1 cellular context compared by ENCODE assay signal in the genomic region with DNA sequence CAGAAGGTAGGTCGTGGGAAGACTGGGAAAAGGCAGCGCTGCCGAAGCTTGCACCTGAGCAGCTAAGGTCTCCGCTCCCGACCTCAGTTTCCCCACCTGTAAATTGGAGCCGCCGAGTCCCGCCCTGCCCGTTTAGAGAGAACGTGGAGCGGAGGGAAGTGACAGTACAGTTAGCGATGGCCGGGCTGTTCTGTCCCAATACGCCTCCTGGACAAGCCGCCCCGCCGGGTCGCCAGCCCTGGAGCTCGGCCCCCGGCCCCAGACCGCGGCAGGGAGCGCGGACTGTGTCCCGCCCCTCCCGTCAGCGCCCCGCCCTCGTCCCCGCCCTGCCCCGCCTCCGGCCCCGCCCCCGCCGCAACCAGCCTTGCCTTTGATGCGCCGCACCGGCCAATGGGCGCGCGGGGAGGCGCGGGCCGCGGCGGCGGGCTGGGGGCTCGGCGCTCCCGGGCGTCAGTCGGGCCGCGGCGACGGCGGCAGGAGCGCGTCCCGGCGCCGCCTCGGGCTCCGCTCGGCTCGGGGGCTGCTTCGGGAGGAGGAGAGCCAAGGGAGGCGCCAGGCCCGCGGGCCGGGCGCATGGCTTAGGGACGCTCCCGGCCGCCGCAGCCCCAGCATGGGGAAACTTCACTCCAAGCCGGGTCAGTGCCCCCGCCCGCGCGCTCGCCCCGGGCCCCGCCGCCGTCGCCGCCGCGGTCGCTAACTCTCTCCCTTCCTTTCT.
TF ChIP-seq lines count a peak whose summit lies in the region.

A gene with protein sequence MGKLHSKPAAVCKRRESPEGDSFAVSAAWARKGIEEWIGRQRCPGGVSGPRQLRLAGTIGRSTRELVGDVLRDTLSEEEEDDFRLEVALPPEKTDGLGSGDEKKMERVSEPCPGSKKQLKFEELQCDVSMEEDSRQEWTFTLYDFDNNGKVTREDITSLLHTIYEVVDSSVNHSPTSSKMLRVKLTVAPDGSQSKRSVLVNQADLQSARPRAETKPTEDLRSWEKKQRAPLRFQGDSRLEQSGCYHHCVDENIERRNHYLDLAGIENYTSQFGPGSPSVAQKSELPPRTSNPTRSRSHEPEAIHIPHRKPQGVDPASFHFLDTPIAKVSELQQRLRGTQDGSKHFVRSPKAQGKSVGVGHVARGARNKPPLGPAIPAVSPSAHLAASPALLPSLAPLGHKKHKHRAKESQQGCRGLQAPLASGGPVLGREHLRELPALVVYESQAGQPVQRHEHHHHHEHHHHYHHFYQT (plus strand): TSS at position 453 of the 715 bp plus-strand sequence. CDS start 158 bp downstream, at position 611.

TF ChIP-seq in HepG2, 621 proteins besides CTCF, POLR2A, EP300 and RAD21 (continued from another document and continues in another):
- TF ChIP-seq ZC3H13 (CRISPR knock-in tag; IDR thresholded peaks at IDR 0.05) (no peak), FOXJ3 (CRISPR knock-in tag; IDR thresholded peaks at IDR 0.05; ENCODE audit: borderline replicate concordance) (no peak), JUND (CRISPR knock-in tag; IDR thresholded peaks at IDR 0.05) (no peak), CEBPG (CRISPR knock-in tag; IDR thresholded peaks at IDR 0.05) (no peak), SNAI1 (CRISPR knock-in tag; IDR thresholded peaks at IDR 0.05; ENCODE audit: borderline replicate concordance) (0 out of 2 replicates have a peak, but pooled peaks have one; percentile 55), ZNF75D (CRISPR knock-in tag; IDR thresholded peaks at IDR 0.05; ENCODE audit: borderline replicate concordance) (no peak), SAP130 (CRISPR knock-in tag; IDR thresholded peaks at IDR 0.05; ENCODE audit: low read depth) (peak; percentile 49; the same call in 1 of the 2 replicates), ZNF605 (CRISPR knock-in tag; IDR thresholded peaks at IDR 0.05) (peak; percentile 34; the same call in 1 of the 2 replicates), ZNF121 (CRISPR knock-in tag; IDR thresholded peaks at IDR 0.05) (peak; percentile 97), BHLHE40 (IDR thresholded peaks at IDR 0.05; ENCODE audit: low read length) (peak; percentile 33), MAZ (IDR thresholded peaks at IDR 0.05; ENCODE audit: borderline replicate concordance, low read depth, low read length) (0 out of 2 replicates have a peak, but pooled peaks have one; percentile 48), MAZ (CRISPR knock-in tag; IDR thresholded peaks at IDR 0.05; ENCODE audit: low read depth) (peak; percentile 81), HDAC2 (CRISPR knock-in tag; IDR thresholded peaks at IDR 0.05) (no peak), ZBTB21 (CRISPR knock-in tag; IDR thresholded peaks at IDR 0.05) (no peak), ZNF614 (CRISPR knock-in tag; IDR thresholded peaks at IDR 0.05; ENCODE audit: borderline replicate concordance) (0 out of 2 replicates have a peak, but pooled peaks have one; percentile 37), TP53 (CRISPR knock-in tag; conservative IDR thresholded peaks at IDR 0.05) (no peak), ZNF780A (CRISPR knock-in tag; IDR thresholded peaks at IDR 0.05) (no peak), MZF1 (CRISPR knock-in tag; IDR thresholded peaks at IDR 0.05; ENCODE audit: borderline replicate concordance) (no peak), RORA (CRISPR knock-in tag; IDR thresholded peaks at IDR 0.05) (no peak), REXO4 (CRISPR knock-in tag; IDR thresholded peaks at IDR 0.05; ENCODE audit: borderline replicate concordance) (no peak), GTF3A (CRISPR knock-in tag; conservative IDR thresholded peaks at IDR 0.05) (no peak), ZNF510 (CRISPR knock-in tag; IDR thresholded peaks at IDR 0.05; ENCODE audit: low read depth) (no peak), ZFP82 (CRISPR knock-in tag; IDR thresholded peaks at IDR 0.05; ENCODE audit: borderline replicate concordance) (no peak; the same call in 1 of the 2 replicates), RBFOX2 (IDR thresholded peaks at IDR 0.05; ENCODE audit: low read depth, low read length) (peak; percentile 93), ZNF431 (CRISPR knock-in tag; IDR thresholded peaks at IDR 0.05; ENCODE audit: borderline replicate concordance, low read depth) (0 out of 2 replicates have a peak, but pooled peaks have one; percentile 81), ZNF629 (CRISPR knock-in tag; conservative IDR thresholded peaks at IDR 0.05) (peak; percentile 83), HNRNPUL1 (IDR thresholded peaks at IDR 0.05; ENCODE audit: low read depth, low read length) (no peak)
- TF ChIP-seq, protein P1, sequence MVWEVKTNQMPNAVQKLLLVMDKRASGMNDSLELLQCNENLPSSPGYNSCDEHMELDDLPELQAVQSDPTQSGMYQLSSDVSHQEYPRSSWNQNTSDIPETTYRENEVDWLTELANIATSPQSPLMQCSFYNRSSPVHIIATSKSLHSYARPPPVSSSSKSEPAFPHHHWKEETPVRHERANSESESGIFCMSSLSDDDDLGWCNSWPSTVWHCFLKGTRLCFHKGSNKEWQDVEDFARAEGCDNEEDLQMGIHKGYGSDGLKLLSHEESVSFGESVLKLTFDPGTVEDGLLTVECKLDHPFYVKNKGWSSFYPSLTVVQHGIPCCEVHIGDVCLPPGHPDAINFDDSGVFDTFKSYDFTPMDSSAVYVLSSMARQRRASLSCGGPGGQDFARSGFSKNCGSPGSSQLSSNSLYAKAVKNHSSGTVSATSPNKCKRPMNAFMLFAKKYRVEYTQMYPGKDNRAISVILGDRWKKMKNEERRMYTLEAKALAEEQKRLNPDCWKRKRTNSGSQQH (CRISPR knock-in tag; IDR thresholded peaks at IDR 0.05; ENCODE audit: low read depth) = no peak
- TF ChIP-seq, protein P2, sequence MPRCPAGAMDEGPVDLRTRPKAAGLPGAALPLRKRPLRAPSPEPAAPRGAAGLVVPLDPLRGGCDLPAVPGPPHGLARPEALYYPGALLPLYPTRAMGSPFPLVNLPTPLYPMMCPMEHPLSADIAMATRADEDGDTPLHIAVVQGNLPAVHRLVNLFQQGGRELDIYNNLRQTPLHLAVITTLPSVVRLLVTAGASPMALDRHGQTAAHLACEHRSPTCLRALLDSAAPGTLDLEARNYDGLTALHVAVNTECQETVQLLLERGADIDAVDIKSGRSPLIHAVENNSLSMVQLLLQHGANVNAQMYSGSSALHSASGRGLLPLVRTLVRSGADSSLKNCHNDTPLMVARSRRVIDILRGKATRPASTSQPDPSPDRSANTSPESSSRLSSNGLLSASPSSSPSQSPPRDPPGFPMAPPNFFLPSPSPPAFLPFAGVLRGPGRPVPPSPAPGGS (CRISPR knock-in tag; IDR thresholded peaks at IDR 0.05) = 0 out of 2 replicates have a peak, but pooled peaks have one; percentile 60
- TF ChIP-seq, protein P3, sequence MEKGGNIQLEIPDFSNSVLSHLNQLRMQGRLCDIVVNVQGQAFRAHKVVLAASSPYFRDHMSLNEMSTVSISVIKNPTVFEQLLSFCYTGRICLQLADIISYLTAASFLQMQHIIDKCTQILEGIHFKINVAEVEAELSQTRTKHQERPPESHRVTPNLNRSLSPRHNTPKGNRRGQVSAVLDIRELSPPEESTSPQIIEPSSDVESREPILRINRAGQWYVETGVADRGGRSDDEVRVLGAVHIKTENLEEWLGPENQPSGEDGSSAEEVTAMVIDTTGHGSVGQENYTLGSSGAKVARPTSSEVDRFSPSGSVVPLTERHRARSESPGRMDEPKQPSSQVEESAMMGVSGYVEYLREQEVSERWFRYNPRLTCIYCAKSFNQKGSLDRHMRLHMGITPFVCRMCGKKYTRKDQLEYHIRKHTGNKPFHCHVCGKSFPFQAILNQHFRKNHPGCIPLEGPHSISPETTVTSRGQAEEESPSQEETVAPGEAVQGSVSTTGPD (CRISPR knock-in tag; IDR thresholded peaks at IDR 0.05) = no peak
- TF ChIP-seq, protein P4, sequence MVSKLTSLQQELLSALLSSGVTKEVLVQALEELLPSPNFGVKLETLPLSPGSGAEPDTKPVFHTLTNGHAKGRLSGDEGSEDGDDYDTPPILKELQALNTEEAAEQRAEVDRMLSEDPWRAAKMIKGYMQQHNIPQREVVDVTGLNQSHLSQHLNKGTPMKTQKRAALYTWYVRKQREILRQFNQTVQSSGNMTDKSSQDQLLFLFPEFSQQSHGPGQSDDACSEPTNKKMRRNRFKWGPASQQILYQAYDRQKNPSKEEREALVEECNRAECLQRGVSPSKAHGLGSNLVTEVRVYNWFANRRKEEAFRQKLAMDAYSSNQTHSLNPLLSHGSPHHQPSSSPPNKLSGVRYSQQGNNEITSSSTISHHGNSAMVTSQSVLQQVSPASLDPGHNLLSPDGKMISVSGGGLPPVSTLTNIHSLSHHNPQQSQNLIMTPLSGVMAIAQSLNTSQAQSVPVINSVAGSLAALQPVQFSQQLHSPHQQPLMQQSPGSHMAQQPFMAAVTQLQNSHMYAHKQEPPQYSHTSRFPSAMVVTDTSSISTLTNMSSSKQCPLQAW (CRISPR knock-in tag; IDR thresholded peaks at IDR 0.05) = no peak
- TF ChIP-seq, protein P5, sequence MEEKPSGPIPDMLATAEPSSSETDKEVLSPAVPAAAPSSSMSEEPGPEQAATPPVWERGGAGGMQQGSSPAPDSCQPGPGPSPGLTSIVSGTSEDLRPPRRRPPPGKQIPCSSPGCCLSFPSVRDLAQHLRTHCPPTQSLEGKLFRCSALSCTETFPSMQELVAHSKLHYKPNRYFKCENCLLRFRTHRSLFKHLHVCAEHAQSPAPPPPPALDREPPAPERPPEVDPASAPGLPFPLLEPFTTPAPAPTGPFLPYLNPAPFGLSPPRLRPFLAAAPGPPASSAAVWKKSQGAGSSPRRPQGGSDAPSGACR (CRISPR knock-in tag; IDR thresholded peaks at IDR 0.05) = no peak; the same call in 1 of the 2 replicates
- TF ChIP-seq, protein P6, sequence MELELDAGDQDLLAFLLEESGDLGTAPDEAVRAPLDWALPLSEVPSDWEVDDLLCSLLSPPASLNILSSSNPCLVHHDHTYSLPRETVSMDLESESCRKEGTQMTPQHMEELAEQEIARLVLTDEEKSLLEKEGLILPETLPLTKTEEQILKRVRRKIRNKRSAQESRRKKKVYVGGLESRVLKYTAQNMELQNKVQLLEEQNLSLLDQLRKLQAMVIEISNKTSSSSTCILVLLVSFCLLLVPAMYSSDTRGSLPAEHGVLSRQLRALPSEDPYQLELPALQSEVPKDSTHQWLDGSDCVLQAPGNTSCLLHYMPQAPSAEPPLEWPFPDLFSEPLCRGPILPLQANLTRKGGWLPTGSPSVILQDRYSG (CRISPR knock-in tag; IDR thresholded peaks at IDR 0.05) = no peak
- TF ChIP-seq, protein P7, sequence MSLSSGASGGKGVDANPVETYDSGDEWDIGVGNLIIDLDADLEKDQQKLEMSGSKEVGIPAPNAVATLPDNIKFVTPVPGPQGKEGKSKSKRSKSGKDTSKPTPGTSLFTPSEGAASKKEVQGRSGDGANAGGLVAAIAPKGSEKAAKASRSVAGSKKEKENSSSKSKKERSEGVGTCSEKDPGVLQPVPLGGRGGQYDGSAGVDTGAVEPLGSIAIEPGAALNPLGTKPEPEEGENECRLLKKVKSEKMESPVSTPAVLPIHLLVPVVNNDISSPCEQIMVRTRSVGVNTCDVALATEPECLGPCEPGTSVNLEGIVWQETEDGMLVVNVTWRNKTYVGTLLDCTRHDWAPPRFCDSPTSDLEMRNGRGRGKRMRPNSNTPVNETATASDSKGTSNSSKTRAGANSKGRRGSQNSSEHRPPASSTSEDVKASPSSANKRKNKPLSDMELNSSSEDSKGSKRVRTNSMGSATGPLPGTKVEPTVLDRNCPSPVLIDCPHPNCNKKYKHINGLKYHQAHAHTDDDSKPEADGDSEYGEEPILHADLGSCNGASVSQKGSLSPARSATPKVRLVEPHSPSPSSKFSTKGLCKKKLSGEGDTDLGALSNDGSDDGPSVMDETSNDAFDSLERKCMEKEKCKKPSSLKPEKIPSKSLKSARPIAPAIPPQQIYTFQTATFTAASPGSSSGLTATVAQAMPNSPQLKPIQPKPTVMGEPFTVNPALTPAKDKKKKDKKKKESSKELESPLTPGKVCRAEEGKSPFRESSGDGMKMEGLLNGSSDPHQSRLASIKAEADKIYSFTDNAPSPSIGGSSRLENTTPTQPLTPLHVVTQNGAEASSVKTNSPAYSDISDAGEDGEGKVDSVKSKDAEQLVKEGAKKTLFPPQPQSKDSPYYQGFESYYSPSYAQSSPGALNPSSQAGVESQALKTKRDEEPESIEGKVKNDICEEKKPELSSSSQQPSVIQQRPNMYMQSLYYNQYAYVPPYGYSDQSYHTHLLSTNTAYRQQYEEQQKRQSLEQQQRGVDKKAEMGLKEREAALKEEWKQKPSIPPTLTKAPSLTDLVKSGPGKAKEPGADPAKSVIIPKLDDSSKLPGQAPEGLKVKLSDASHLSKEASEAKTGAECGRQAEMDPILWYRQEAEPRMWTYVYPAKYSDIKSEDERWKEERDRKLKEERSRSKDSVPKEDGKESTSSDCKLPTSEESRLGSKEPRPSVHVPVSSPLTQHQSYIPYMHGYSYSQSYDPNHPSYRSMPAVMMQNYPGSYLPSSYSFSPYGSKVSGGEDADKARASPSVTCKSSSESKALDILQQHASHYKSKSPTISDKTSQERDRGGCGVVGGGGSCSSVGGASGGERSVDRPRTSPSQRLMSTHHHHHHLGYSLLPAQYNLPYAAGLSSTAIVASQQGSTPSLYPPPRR (CRISPR knock-in tag; IDR thresholded peaks at IDR 0.05; ENCODE audit: borderline replicate concordance) = no peak
- TF ChIP-seq, protein P8, sequence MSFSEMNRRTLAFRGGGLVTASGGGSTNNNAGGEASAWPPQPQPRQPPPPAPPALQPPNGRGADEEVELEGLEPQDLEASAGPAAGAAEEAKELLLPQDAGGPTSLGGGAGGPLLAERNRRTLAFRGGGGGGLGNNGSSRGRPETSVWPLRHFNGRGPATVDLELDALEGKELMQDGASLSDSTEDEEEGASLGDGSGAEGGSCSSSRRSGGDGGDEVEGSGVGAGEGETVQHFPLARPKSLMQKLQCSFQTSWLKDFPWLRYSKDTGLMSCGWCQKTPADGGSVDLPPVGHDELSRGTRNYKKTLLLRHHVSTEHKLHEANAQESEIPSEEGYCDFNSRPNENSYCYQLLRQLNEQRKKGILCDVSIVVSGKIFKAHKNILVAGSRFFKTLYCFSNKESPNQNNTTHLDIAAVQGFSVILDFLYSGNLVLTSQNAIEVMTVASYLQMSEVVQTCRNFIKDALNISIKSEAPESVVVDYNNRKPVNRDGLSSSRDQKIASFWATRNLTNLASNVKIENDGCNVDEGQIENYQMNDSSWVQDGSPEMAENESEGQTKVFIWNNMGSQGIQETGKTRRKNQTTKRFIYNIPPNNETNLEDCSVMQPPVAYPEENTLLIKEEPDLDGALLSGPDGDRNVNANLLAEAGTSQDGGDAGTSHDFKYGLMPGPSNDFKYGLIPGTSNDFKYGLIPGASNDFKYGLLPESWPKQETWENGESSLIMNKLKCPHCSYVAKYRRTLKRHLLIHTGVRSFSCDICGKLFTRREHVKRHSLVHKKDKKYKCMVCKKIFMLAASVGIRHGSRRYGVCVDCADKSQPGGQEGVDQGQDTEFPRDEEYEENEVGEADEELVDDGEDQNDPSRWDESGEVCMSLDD (CRISPR knock-in tag; IDR thresholded peaks at IDR 0.05; ENCODE audit: borderline replicate concordance) = no peak
- TF ChIP-seq, protein P9, sequence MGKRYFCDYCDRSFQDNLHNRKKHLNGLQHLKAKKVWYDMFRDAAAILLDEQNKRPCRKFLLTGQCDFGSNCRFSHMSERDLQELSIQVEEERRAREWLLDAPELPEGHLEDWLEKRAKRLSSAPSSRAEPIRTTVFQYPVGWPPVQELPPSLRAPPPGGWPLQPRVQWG (CRISPR knock-in tag; IDR thresholded peaks at IDR 0.05; ENCODE audit: borderline replicate concordance, low read depth) = no peak
- TF ChIP-seq, protein P10, sequence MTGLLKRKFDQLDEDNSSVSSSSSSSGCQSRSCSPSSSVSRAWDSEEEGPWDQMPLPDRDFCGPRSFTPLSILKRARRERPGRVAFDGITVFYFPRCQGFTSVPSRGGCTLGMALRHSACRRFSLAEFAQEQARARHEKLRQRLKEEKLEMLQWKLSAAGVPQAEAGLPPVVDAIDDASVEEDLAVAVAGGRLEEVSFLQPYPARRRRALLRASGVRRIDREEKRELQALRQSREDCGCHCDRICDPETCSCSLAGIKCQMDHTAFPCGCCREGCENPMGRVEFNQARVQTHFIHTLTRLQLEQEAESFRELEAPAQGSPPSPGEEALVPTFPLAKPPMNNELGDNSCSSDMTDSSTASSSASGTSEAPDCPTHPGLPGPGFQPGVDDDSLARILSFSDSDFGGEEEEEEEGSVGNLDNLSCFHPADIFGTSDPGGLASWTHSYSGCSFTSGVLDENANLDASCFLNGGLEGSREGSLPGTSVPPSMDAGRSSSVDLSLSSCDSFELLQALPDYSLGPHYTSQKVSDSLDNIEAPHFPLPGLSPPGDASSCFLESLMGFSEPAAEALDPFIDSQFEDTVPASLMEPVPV (CRISPR knock-in tag; IDR thresholded peaks at IDR 0.05) = no peak
